In the genomic region with DNA sequence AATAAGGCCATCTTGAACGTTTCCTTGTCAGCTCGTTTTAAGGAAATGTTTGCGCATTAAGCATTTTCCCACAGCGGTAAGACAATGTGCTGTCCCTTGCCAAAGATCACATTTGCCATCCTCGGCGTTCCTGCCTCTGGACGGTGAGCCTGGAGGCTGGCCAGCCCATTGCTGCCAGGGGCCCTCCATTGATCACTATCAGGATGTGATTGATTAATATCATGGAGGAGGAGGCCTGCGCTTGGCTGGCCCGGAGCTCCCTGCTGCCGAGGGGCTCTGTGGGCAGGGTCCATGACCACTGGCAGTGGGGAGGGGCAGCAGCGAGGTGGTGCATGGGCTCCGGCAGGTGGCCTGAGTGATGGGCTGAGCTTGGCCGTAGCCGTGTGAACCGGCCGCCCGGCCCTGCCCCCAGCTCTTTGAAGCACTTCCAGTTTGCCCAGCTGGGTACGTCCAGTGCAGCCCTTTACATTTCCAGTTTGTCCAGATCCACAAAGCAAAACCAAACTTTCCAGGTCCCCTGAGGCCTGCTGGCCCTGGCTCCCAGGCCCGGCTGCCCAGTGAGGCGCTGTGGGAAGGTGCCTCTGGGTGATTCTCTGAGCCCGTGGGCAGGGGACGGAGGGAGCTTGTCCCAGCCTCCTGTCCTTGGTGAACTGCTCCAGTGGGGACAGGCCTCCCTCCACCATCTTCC, we compare ENCODE assay signal across 24 cellular contexts. TPM values are rescaled to one million over a fixed set of nuclear protein-coding genes. Genes with fewer than 3 reads are reported as not detected.
DNase-seq lines count a peak whose midpoint lies in the region; ATAC-seq and TF ChIP-seq lines count a peak whose summit lies in the region.
"Had no signal": no experiment of that assay in that cellular context is flagged by ENCODE, and none has a peak within 500 bp of the region (broad histone marks: within the 10 kb centered on the region; RNA-seq: fewer than 3 reads in every experiment).

No MANE protein-coding gene starts in this region.

- no TSS peak for BruUV-seq in MCF 10A (replicated peaks; lab: Mats Ljungman, UMichigan)

- no peaks in the 10 kb centered on the region for H3K9me3 ChIP-seq in breast epithelium
- H3K9me3 ChIP-seq in right cardiac atrium (ENCODE audit: control insufficient read depth, low read length): no peaks in the 10 kb centered on the region
- H3K9me3 ChIP-seq in thyroid gland: no peaks in the 10 kb centered on the region
- H3K9me3 ChIP-seq: adrenal gland, colonic mucosa, neutrophil had no signal

- CTCF ChIA-PET in MCF 10A (lab: Yijun Ruan, JAX): interaction anchor here (1.2 to 3.5 kb wide), 3 partner anchors 26 to 564 kb away, joined by 4 to 15 read pairs (median 9); no protein-coding TSS in a partner anchor
- CTCF ChIA-PET in activated naive CD4-positive, alpha-beta T cell treated with anti-CD3 and anti-CD28 coated beads for 36 hours (lab: Charles Lee): interaction anchor here (1.0 kb wide), 1 partner anchor 186 kb away, joined by 5 read pairs; no protein-coding TSS in a partner anchor

- DNase-seq in breast epithelium (ENCODE audit: low spot score in 2 of 2) (peak; percentile 56 to 83), MCF 10A (ENCODE audit: unreplicated experiment) (no peak), LNCaP clone FGC (ENCODE audit: low read depth) (peak; percentile 98), right cardiac atrium (peak in 2 of 3 donors; percentile 16 to 59), thyroid gland (peak; percentile 80 to 82), CD14-positive monocyte (ENCODE audit: low spot score) (no peak)
- no peak for DNase-seq in activated naive CD4-positive, alpha-beta T cell treated with anti-CD3 and anti-CD28 coated beads for 36 hours
- DNase-seq: activated CD4-positive, alpha-beta T cell treated with anti-CD3 and anti-CD28 coated beads for 36 hours; activated CD8-positive, alpha-beta memory T cell treated with anti-CD3 and anti-CD28 coated beads for 24 hours; activated naive CD4-positive, alpha-beta T cell; activated T-cell treated with anti-CD3 and anti-CD28 coated beads, Interleukin-2, amount 50 U/mL, for 4 hours; adrenal gland; colonic mucosa; hypothalamus; NCI-H2081; NCI-H345; NCI-H82; SHP77; small intestine; stimulated activated CD4-positive, alpha-beta T cell treated with anti-CD3 and anti-CD28 coated beads, Interleukin-1b, Interleukin-23, amount 100 ng/mL, for 48 hours had no signal

- ATAC-seq in right cardiac atrium: no peak
- ATAC-seq in GM18519 (IDR thresholded peaks at IDR 0.05; ENCODE audit: low FRiP score, unreplicated experiment): no peak
- ATAC-seq: activated CD4-positive, alpha-beta T cell treated with anti-CD3 and anti-CD28 coated beads for 36 hours; activated T-cell treated with anti-CD3 and anti-CD28 coated beads, Interleukin-2, amount 50 U/mL, for 4 hours; GM12878 had no signal

- TF ChIP-seq CTCF in breast epithelium (IDR thresholded peaks at IDR 0.05): no peak
- no peak for TF ChIP-seq CTCF in MCF 10A (IDR thresholded peaks at IDR 0.05; ENCODE audit: unreplicated experiment)
- 0 out of 2 replicates have a peak, but pooled peaks have one; percentile 14 for TF ChIP-seq CTCF in LNCaP clone FGC (IDR thresholded peaks at IDR 0.05; ENCODE audit: control insufficient read depth, extremely low read depth, insufficient read depth)
- TF ChIP-seq CTCF in thyroid gland (IDR thresholded peaks at IDR 0.05): no peak
- no peak for TF ChIP-seq CTCF in CD14-positive monocyte (IDR thresholded peaks at IDR 0.05)

- H3K4me1 Mint-ChIP-seq in MCF 10A (ENCODE audit: insufficient read depth, unreplicated experiment) (peaks cover 6% of the 10 kb centered on the region), CD14-positive monocyte (no peaks in the 10 kb centered on the region)
- peaks cover 9% of the 10 kb centered on the region for H3K4me1 Mint-ChIP-seq in activated naive CD4-positive, alpha-beta T cell treated with anti-CD3 and anti-CD28 coated beads for 36 hours (ENCODE audit: low read depth)

- POLR2A ChIA-PET in MCF 10A (lab: Yijun Ruan, JAX): interaction anchor here (1.1 to 1.3 kb wide), 3 partner anchors 16 to 539 kb away, joined by 3 to 6 read pairs (median 4); no protein-coding TSS in a partner anchor

- H3K4me1 ChIP-seq in breast epithelium: peaks cover 0 to 3% of the 10 kb centered on the region in 2 donors
- H3K4me1 ChIP-seq in right cardiac atrium (ENCODE audit: control insufficient read depth, insufficient read depth, low read length): no peaks in the 10 kb centered on the region
- H3K4me1 ChIP-seq in thyroid gland: peaks cover 19 to 25% of the 10 kb centered on the region in 2 donors
- H3K4me1 ChIP-seq: adrenal gland, colonic mucosa had no signal

- H3K9me3 Mint-ChIP-seq in MCF 10A (ENCODE audit: unreplicated experiment): peaks cover 11% of the 10 kb centered on the region
- H3K9me3 Mint-ChIP-seq in CD14-positive monocyte: peaks cover 2 to 12% (median 7%) of the 10 kb centered on the region in 7 donors
- H3K9me3 Mint-ChIP-seq in activated naive CD4-positive, alpha-beta T cell treated with anti-CD3 and anti-CD28 coated beads for 36 hours: peaks cover 3% of the 10 kb centered on the region

- no peak overlapping the region for H3K27ac Mint-ChIP-seq in MCF 10A (ENCODE audit: low read depth, unreplicated experiment)
- no peak overlapping the region for H3K27ac Mint-ChIP-seq in CD14-positive monocyte
- no peak overlapping the region for H3K27ac Mint-ChIP-seq in activated naive CD4-positive, alpha-beta T cell treated with anti-CD3 and anti-CD28 coated beads for 36 hours
- H3K27ac Mint-ChIP-seq: activated CD4-positive, alpha-beta T cell treated with anti-CD3 and anti-CD28 coated beads for 36 hours had no signal

- TF ChIP-seq POLR2A in breast epithelium (IDR thresholded peaks at IDR 0.05): no peak
- no peak for TF ChIP-seq POLR2A in thyroid gland (IDR thresholded peaks at IDR 0.05)

- H3K27ac ChIP-seq in breast epithelium: peak overlapping the region; percentile 80 to 90
- no peak overlapping the region for H3K27ac ChIP-seq in right cardiac atrium (ENCODE audit: low read length)
- peak overlapping the region; percentile 33 to 67 (median 61) for H3K27ac ChIP-seq in thyroid gland
- H3K27ac ChIP-seq: adrenal gland, colonic mucosa, neutrophil had no signal

- intact Hi-C loops in breast epithelium (cut with DNase I; ENCODE audit: low total_unique reads): no loop called here
- intact Hi-C loops in MCF 10A (cut with micrococcal nuclease): no loop called here
- intact Hi-C loops in right cardiac atrium (cut with DNase I): no loop called here
- intact Hi-C loops in thyroid gland (cut with DNase I): loop anchor here (10.0 kb wide), 1 partner anchor 189 kb away; the partner anchor contains the start of gene MYEOV
- intact Hi-C loops in CD14-positive monocyte (cut with micrococcal nuclease): no loop called here
- intact Hi-C loops in activated naive CD4-positive, alpha-beta T cell treated with anti-CD3 and anti-CD28 coated beads for 36 hours (cut with micrococcal nuclease): no loop called here

- H3K4me3 Mint-ChIP-seq in MCF 10A (ENCODE audit: unreplicated experiment) (no peak overlapping the region), CD14-positive monocyte (no peak overlapping the region)
- H3K4me3 Mint-ChIP-seq in activated naive CD4-positive, alpha-beta T cell treated with anti-CD3 and anti-CD28 coated beads for 36 hours: no peak overlapping the region
- H3K4me3 Mint-ChIP-seq: activated CD4-positive, alpha-beta T cell treated with anti-CD3 and anti-CD28 coated beads for 36 hours; activated T-cell treated with anti-CD3 and anti-CD28 coated beads, Interleukin-2, amount 50 U/mL, for 4 hours had no signal

- 58% methylated on average over 22 of the region's 22 CpGs for WGBS in right cardiac atrium
- 25 to 32% methylated on average over 7 to 21 of the region's 22 CpGs for WGBS in thyroid gland, 2 donors

- H3K36me3 Mint-ChIP-seq in MCF 10A (ENCODE audit: insufficient read depth, unreplicated experiment): no peaks in the 10 kb centered on the region
- no peaks in the 10 kb centered on the region for H3K36me3 Mint-ChIP-seq in CD14-positive monocyte
- no peaks in the 10 kb centered on the region for H3K36me3 Mint-ChIP-seq in activated naive CD4-positive, alpha-beta T cell treated with anti-CD3 and anti-CD28 coated beads for 36 hours (ENCODE audit: low read depth)

- H3K27me3 ChIP-seq in breast epithelium: no peaks in the 10 kb centered on the region
- no peaks in the 10 kb centered on the region for H3K27me3 ChIP-seq in right cardiac atrium (ENCODE audit: control insufficient read depth, insufficient read depth)
- H3K27me3 ChIP-seq in thyroid gland: no peaks in the 10 kb centered on the region
- H3K27me3 ChIP-seq: adrenal gland, colonic mucosa had no signal

- H3K36me3 ChIP-seq in breast epithelium: no peaks in the 10 kb centered on the region
- no peaks in the 10 kb centered on the region for H3K36me3 ChIP-seq in thyroid gland
- H3K36me3 ChIP-seq: adrenal gland, colonic mucosa, neutrophil had no signal

- peak overlapping the region in 1 of 3 donors; percentile 37 for H3K4me3 ChIP-seq in breast epithelium
- H3K4me3 ChIP-seq in LNCaP clone FGC (ENCODE audit: low read depth, low read length): 0 out of 2 replicates have a peak overlapping the region, but pooled peaks have one; percentile 4
- no peak overlapping the region for H3K4me3 ChIP-seq in right cardiac atrium (ENCODE audit: low read length)
- no peak overlapping the region for H3K4me3 ChIP-seq in thyroid gland (replicated peaks in 1 of 3)
- H3K4me3 ChIP-seq: adrenal gland, colonic mucosa, GM12878 had no signal

- H3K27me3 Mint-ChIP-seq in MCF 10A (ENCODE audit: insufficient read depth, unreplicated experiment) (peaks cover 11% of the 10 kb centered on the region), CD14-positive monocyte (ENCODE audit: low read depth in 3 of 3) (peaks cover 7 to 14% (median 13%) of the 10 kb centered on the region in 3 donors)
- no peaks in the 10 kb centered on the region for H3K27me3 Mint-ChIP-seq in activated naive CD4-positive, alpha-beta T cell treated with anti-CD3 and anti-CD28 coated beads for 36 hours (ENCODE audit: low read depth)
- H3K27me3 Mint-ChIP-seq: activated CD4-positive, alpha-beta T cell treated with anti-CD3 and anti-CD28 coated beads for 36 hours had no signal

RNA-seq across cellular contexts. Expression of gene SMIM38, which starts 49.5 kb away (rescaled TPM):
- total RNA-seq in breast epithelium (1 to 10 TPM in 2 of 3 donors, under 1 TPM in 1; 0.32 to 2.6 (median 1.6) TPM), MCF 10A (2022) (not detected in 2 replicates), right cardiac atrium (under 1 TPM in 3 of 4 donors, not detected in 1; 0.17 to 0.56 (median 0.25) TPM), thyroid gland (1 to 10 TPM in 2 of 4 donors, under 1 TPM in 1, not detected in 1; 0.45 to 2.3 (median 2.0) TPM)
- polyA plus RNA-seq in right cardiac atrium (0.07 TPM), CD14-positive monocyte (not detected)
- total RNA-seq in activated naive CD4-positive, alpha-beta T cell treated with anti-CD3 and anti-CD28 coated beads for 36 hours: under 1 TPM; 0.12 to 0.17 TPM
- total RNA-seq: M059J had no signal

RNA-seq across cellular contexts. Expression of gene TPCN2, which starts 57.5 kb away (rescaled TPM):
- total RNA-seq in breast epithelium (10 to 100 TPM; 13.0 to 18.0 (median 13.8) TPM), MCF 10A (2022) (16.3 and 19.2 TPM in 2 replicates), right cardiac atrium (10 to 100 TPM in 1 of 4 donors, 1 to 10 TPM in 3; 7.2 to 11.1 (median 9.0) TPM), thyroid gland (10 to 100 TPM; 10.5 to 30.4 (median 13.7) TPM)
- polyA plus RNA-seq in right cardiac atrium (7.0 TPM), CD14-positive monocyte (10 to 100 TPM; 29.3 to 31.5 TPM)
- 1 to 10 TPM; 7.0 to 8.0 TPM for total RNA-seq in activated naive CD4-positive, alpha-beta T cell treated with anti-CD3 and anti-CD28 coated beads for 36 hours

Comparison
In these comparisons a context has a peak if more than half of its experiments do, and no peak if none do; other contexts are left out.
1. DNase-seq: peak in breast epithelium (2 of 2), LNCaP clone FGC (single experiment), right cardiac atrium (2 of 3) and thyroid gland (2 of 2); none in MCF 10A (single experiment), CD14-positive monocyte (single experiment) and activated naive CD4-positive, alpha-beta T cell treated with anti-CD3 and anti-CD28 coated beads for 36 hours (single experiment).